In genomic region chr5:32710335-32710858, GRCh38 we compare ENCODE assay signal across 8 cellular contexts. TPM values are rescaled to one million over a fixed set of nuclear protein-coding genes. Genes with fewer than 3 reads are reported as not detected.
DNase-seq lines count a peak whose midpoint lies in the region; FAIRE-seq and TF ChIP-seq lines count a peak whose summit lies in the region.

No MANE protein-coding gene starts in this region.

- no peak for TF ChIP-seq CTCF in astrocyte of the cerebellum (IDR thresholded peaks at IDR 0.05; ENCODE audit: low read depth, low read length, missing control alignments)
- TF ChIP-seq CTCF in kidney (IDR thresholded peaks at IDR 0.05; ENCODE audit: borderline replicate concordance, extremely low read depth, insufficient read depth): no peak
- no peak for TF ChIP-seq CTCF in stomach (IDR thresholded peaks at IDR 0.05)

- DNase-seq in astrocyte of the cerebellum (ENCODE audit: low read depth) (no peak), kidney (peak; percentile 80), stomach (no peak), NCI-H1092 (lab: John Stamatoyannopoulos, UW) (no peak), COLO829 (ENCODE audit: low spot score) (no peak)
- no peak for DNase-seq in activated CD4-positive, CD25-positive, alpha-beta regulatory T cell (lab: John Stamatoyannopoulos, UW)

- H3K9ac ChIP-seq in ES-I3 (ENCODE audit: low read depth, low read length) (peak overlapping the region; percentile 55; the same call in 1 of the 2 replicates), HUES64 (ENCODE audit: low read depth, low read length) (no peak overlapping the region), kidney (ENCODE audit: low read length in 2 of 2) (peak overlapping the region; percentile 34 to 80)

- in situ Hi-C loops in astrocyte of the cerebellum (cut with HindIII; ENCODE audit: low sequenced_read_pairs): loop anchor here (25.0 kb wide), 1 partner anchor 577 kb away; no protein-coding TSS in a partner anchor

- no peak for TF ChIP-seq POLR2A in stomach (IDR thresholded peaks at IDR 0.05)

- H3K9me3 ChIP-seq in ES-I3 (ENCODE audit: control insufficient read depth, insufficient read depth, low read length): no peaks in the 10 kb centered on the region
- H3K9me3 ChIP-seq in HUES64 (ENCODE audit: insufficient read depth, low read depth, low read length): no peaks in the 10 kb centered on the region
- H3K9me3 ChIP-seq in kidney (ENCODE audit: control insufficient read depth in 1 of 2, low read length in 2 of 2): no peaks in the 10 kb centered on the region
- no peaks in the 10 kb centered on the region for H3K9me3 ChIP-seq in stomach

- no peak overlapping the region for H3K27ac ChIP-seq in HUES64 (ENCODE audit: low read depth, low read length)
- peak overlapping the region; percentile 82 to 86 for H3K27ac ChIP-seq in kidney (ENCODE audit: low read depth in 2 of 2, low read length in 2 of 2)
- H3K27ac ChIP-seq in stomach: peak overlapping the region; percentile 14 to 42 (median 35)

- peak overlapping the region; percentile 46 for H3K4me3 ChIP-seq in HUES64 (ENCODE audit: low read length)
- peak overlapping the region; percentile 62 for H3K4me3 ChIP-seq in astrocyte of the cerebellum (ENCODE audit: low read depth, low read length)
- H3K4me3 ChIP-seq in kidney (ENCODE audit: low read length in 2 of 2): peak overlapping the region; percentile 69 to 85
- H3K4me3 ChIP-seq in stomach: peak overlapping the region; percentile 49 to 82 (median 67)

- H3K4me1 ChIP-seq in ES-I3 (ENCODE audit: insufficient read depth, low read length) (no peaks in the 10 kb centered on the region; the same call in 1 of the 2 replicates), HUES64 (ENCODE audit: insufficient read depth, low read length) (peaks cover 3% of the 10 kb centered on the region), kidney (ENCODE audit: control insufficient read depth in 1 of 2, insufficient read depth in 1 of 2, low read depth in 1 of 2, low read length in 2 of 2) (peaks cover 2 to 13% of the 10 kb centered on the region in 2 donors), stomach (peaks cover 19 to 52% (median 41%) of the 10 kb centered on the region in 4 donors)

- FAIRE-seq in kidney (lab: Jason Lieb, UNC): no peak

- no peak for TF ChIP-seq EP300 in stomach (IDR thresholded peaks at IDR 0.05)

- 1% methylated on average over 29 of the region's 29 CpGs for WGBS in HUES64
- WGBS in stomach, 5 donors: 0 to 2% (median 1%) methylated on average over 25 to 29 of the region's 29 CpGs

- H3K27me3 ChIP-seq in HUES64 (ENCODE audit: insufficient read depth, low read length) (peaks cover 80% of the 10 kb centered on the region), stomach (peaks cover 4 to 64% (median 39%) of the 10 kb centered on the region in 3 donors)

- H3K36me3 ChIP-seq in ES-I3 (ENCODE audit: insufficient read depth, low read length) (no peaks in the 10 kb centered on the region), HUES64 (ENCODE audit: insufficient read depth, low read length) (no peaks in the 10 kb centered on the region), kidney (ENCODE audit: control insufficient read depth in 1 of 2, insufficient read depth in 2 of 2, low read length in 2 of 2) (no peaks in the 10 kb centered on the region), stomach (no peaks in the 10 kb centered on the region)

- intact Hi-C loops in kidney (cut with DNase I) (no loop called here), stomach (cut with DNase I; ENCODE audit: low total_unique reads) (loop anchor here (10.0 kb wide), 1 partner anchor 714 kb away; no protein-coding TSS in a partner anchor)

RNA-seq across cellular contexts. Expression of gene NPR3, which starts 0.7 kb away (rescaled TPM):
- polyA plus RNA-seq in HUES64 (2013, experiment 1 of 2): 0.45 TPM
- 0.63 TPM for polyA plus RNA-seq in HUES64 (2013, experiment 2 of 2)
- total RNA-seq in kidney (12.5 TPM), stomach (10 to 100 TPM in 1 of 5 donors, 1 to 10 TPM in 1, under 1 TPM in 1, not detected in 2; 0.89 to 15.8 (median 2.8) TPM)
- polyA plus RNA-seq in kidney (ENCODE audit: insufficient read depth, low read depth, low replicate concordance) (33.7 TPM), stomach (1 to 10 TPM in 1 of 3 donors, under 1 TPM in 2; 0.25 to 3.1 (median 0.61) TPM)
